Comparison of ENCODE assay signal across 23 cellular contexts in the genomic region with DNA sequence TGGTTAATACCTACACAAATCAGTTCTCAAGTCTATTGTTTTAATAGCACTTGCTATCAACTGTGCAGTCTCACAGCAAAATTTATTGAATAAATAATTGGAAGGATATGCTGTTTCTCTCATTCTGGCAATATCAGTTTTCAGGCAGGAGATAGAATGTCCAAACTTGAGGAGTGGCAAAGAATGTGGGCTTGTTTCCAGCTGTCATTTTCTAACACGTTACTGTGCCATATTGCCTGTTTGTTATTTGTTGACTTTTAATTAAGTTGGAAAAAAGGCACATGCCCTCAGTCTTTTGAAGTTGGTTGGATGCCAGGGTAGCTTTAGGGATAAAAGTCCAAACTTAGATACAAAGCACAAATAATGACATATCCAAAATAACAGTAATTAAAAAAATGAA. TPM values are rescaled to one million over a fixed set of nuclear protein-coding genes. Genes with fewer than 3 reads are reported as not detected.
DNase-seq lines count a peak whose midpoint lies in the region; ATAC-seq and TF ChIP-seq lines count a peak whose summit lies in the region.
"Had no signal": no experiment of that assay in that cellular context is flagged by ENCODE, and none has a peak within 500 bp of the region (broad histone marks: within the 10 kb centered on the region; RNA-seq: fewer than 3 reads in every experiment).

No MANE protein-coding gene starts in this region.

- no peaks in the 10 kb centered on the region for H3K9me3 Mint-ChIP-seq in nephron
- H3K9me3 Mint-ChIP-seq: CD4-positive, alpha-beta T cell; GM23338; IgD-negative memory B cell had no signal

- DNase-seq in DMS 273 (lab: John Stamatoyannopoulos, UW; ENCODE audit: unreplicated experiment), result peak; percentile 52
- no peak for DNase-seq in DMS 273 treated with DMSO at 0.1 percent for 48 hours (lab: John Stamatoyannopoulos, UW)
- peak; percentile 38 for DNase-seq in LHCN-M2 (ENCODE audit: low read depth)
- no peak for DNase-seq in Panc1 (ENCODE audit: low read depth, low spot score)
- DNase-seq in ascending aorta (ENCODE audit: low spot score in 2 of 2), result no peak
- no peak for DNase-seq in EL
- DNase-seq in WERI-Rb-1, result no peak
- DNase-seq: ACHN; CD4-positive, alpha-beta T cell; COR-L47; DND-41; Karpas-422; NCI-H1417 treated with DMSO at 0.1 percent for 48 hours; NCI-H1930; NCI-H226; NCI-H82; Right ventricle myocardium superior had no signal

- peak overlapping the region; percentile 61 to 85 (median 66) for H3K27ac Mint-ChIP-seq in nephron
- H3K27ac Mint-ChIP-seq: CD4-positive, alpha-beta T cell; GM23338; IgD-negative memory B cell had no signal

- H3K4me3 Mint-ChIP-seq in nephron, result no peak overlapping the region
- H3K4me3 Mint-ChIP-seq: CD4-positive, alpha-beta T cell; GM23338; IgD-negative memory B cell had no signal

- intact Hi-C loops in Panc1 (cut with micrococcal nuclease; ENCODE audit: unreplicated experiment), result no loop called here
- intact Hi-C loops in ascending aorta (cut with DNase I), result no loop called here

- H3K4me1 ChIP-seq in Panc1 (ENCODE audit: control insufficient read depth, insufficient read depth, low read length), result peaks cover 9% of the 10 kb centered on the region; the same call in 1 of the 2 replicates
- peaks cover 0 to 18% of the 10 kb centered on the region in 2 donors for H3K4me1 ChIP-seq in ascending aorta
- H3K4me1 ChIP-seq: BLaER1, HAP-1 had no signal

- H3K27me3 Mint-ChIP-seq in nephron (ENCODE audit: low read depth), result no peaks in the 10 kb centered on the region
- H3K27me3 Mint-ChIP-seq: CD4-positive, alpha-beta T cell; IgD-negative memory B cell had no signal

- H3K36me3 ChIP-seq in Panc1 (ENCODE audit: control insufficient read depth, insufficient read depth, low read length) (no peaks in the 10 kb centered on the region), ascending aorta (no peaks in the 10 kb centered on the region), WERI-Rb-1 (no peaks in the 10 kb centered on the region)
- H3K36me3 ChIP-seq: BLaER1, HAP-1 had no signal

- H3K27me3 ChIP-seq in Panc1 (ENCODE audit: control insufficient read depth, insufficient read depth, low read length) (no peaks in the 10 kb centered on the region), ascending aorta (no peaks in the 10 kb centered on the region), WERI-Rb-1 (ENCODE audit: insufficient read depth, low read depth, severe bottlenecking) (no peaks in the 10 kb centered on the region)
- H3K27me3 ChIP-seq: BLaER1 had no signal

- H3K4me1 Mint-ChIP-seq in nephron, result peaks cover 36% of the 10 kb centered on the region
- H3K4me1 Mint-ChIP-seq: GM23338, IgD-negative memory B cell had no signal

- H3K9me3 ChIP-seq in Panc1 (ENCODE audit: control insufficient read depth, insufficient read depth, low read depth, low read length) (no peaks in the 10 kb centered on the region), ascending aorta (no peaks in the 10 kb centered on the region), WERI-Rb-1 (ENCODE audit: severe bottlenecking) (no peaks in the 10 kb centered on the region)
- H3K9me3 ChIP-seq: BLaER1, HAP-1 had no signal

- H3K36me3 Mint-ChIP-seq in nephron (ENCODE audit: low read depth), result no peaks in the 10 kb centered on the region
- H3K36me3 Mint-ChIP-seq: IgD-negative memory B cell had no signal

- CTCF ChIA-PET in Panc1 (lab: Charles Lee), result no interaction called here

- TF ChIP-seq CTCF in Panc1 (IDR thresholded peaks at IDR 0.05) (no peak), nephron (IDR thresholded peaks at IDR 0.05; ENCODE audit: unreplicated experiment in 3 of 3) (no peak), ascending aorta (IDR thresholded peaks at IDR 0.05) (no peak), WERI-Rb-1 (IDR thresholded peaks at IDR 0.05; ENCODE audit: low read depth, low read length) (no peak)

- no TSS peak for BruUV-seq in Panc1 (replicated peaks; lab: Mats Ljungman, UMichigan)

- ATAC-seq in Panc1, result no peak
- ATAC-seq: GM23338 had no signal

- POLR2A ChIA-PET in Panc1 (lab: Charles Lee), result no interaction called here

- H3K4me3 ChIP-seq in Panc1 (ENCODE audit: low read depth in 2 of 2, low read length in 2 of 2) (no peak overlapping the region), ascending aorta (no peak overlapping the region), WERI-Rb-1 (ENCODE audit: low read depth, low read length) (no peak overlapping the region)
- H3K4me3 ChIP-seq: BLaER1, GM23338, HAP-1 had no signal

- in situ Hi-C loops in Panc1 (cut with HindIII; ENCODE audit: low pct_unique_long_range_greater_than_20kb, low sequenced_read_pairs), result no loop called here

- H3K27ac ChIP-seq in Panc1 (ENCODE audit: low read length) (peak overlapping the region; percentile 23; the same call in 1 of the 2 replicates), ascending aorta (no peak overlapping the region), WERI-Rb-1 (no peak overlapping the region)
- H3K27ac ChIP-seq: 22Rv1, BLaER1 had no signal

RNA-seq across cellular contexts. Expression of gene MAGI2, which starts 52.2 kb away (rescaled TPM):
- total RNA-seq in LHCN-M2 (2014; rRNA removed), result 2.4 and 3.6 TPM in 2 replicates
- polyA plus RNA-seq in LHCN-M2 (2012), result 1.6 TPM
- 5.4 TPM for total RNA-seq in Panc1 (2021; ENCODE audit: unreplicated experiment)
- polyA plus RNA-seq in Panc1 (2012; ENCODE audit: insufficient read length), result 5.2 TPM
- total RNA-seq in ascending aorta, result 4.0 TPM
- total RNA-seq: CD4-positive, alpha-beta T cell had no signal
- polyA plus RNA-seq: IgD-negative memory B cell had no signal

Comparison
In these comparisons a context has a peak if more than half of its experiments do, and no peak if none do; other contexts are left out.
1. DNase-seq: peak in DMS 273 (single experiment) and LHCN-M2 (single experiment); none in DMS 273 treated with DMSO at 0.1 percent for 48 hours (single experiment), Panc1 (single experiment), ascending aorta (0 of 2), EL (single experiment) and WERI-Rb-1 (single experiment).